22 cellular contexts compared by ENCODE assay signal in genomic region chr22:33248927-33249326, GRCh38.
DNase-seq lines count a peak whose midpoint lies in the region; ATAC-seq, FAIRE-seq and TF ChIP-seq lines count a peak whose summit lies in the region.
"Had no signal": no experiment of that assay in that cellular context is flagged by ENCODE, and none has a peak within 500 bp of the region (broad histone marks: within the 10 kb centered on the region; RNA-seq: fewer than 3 reads in every experiment).

No MANE protein-coding gene starts in this region.

- H3K4me3 Mint-ChIP-seq in MCF 10A (ENCODE audit: unreplicated experiment), result no peak overlapping the region
- H3K4me3 Mint-ChIP-seq: CD14-positive monocyte; CD4-positive, alpha-beta memory T cell; GM23338; H9 had no signal

- no peaks in the 10 kb centered on the region for H3K36me3 Mint-ChIP-seq in MCF 10A (ENCODE audit: insufficient read depth, unreplicated experiment)
- H3K36me3 Mint-ChIP-seq: CD14-positive monocyte; CD4-positive, alpha-beta memory T cell had no signal

- H3K4me1 ChIP-seq in breast epithelium, result no peaks in the 10 kb centered on the region
- H3K4me1 ChIP-seq in GM12878 (ENCODE audit: control insufficient read depth, insufficient read depth, low read length), result peaks cover 18% of the 10 kb centered on the region
- H3K4me1 ChIP-seq in A673 (ENCODE audit: insufficient read depth, low read length, poor library complexity, severe bottlenecking), result no peaks in the 10 kb centered on the region
- H3K4me1 ChIP-seq: BE2C had no signal

- intact Hi-C loops in MCF 10A (cut with micrococcal nuclease), result no loop called here
- intact Hi-C loops in breast epithelium (cut with DNase I; ENCODE audit: low total_unique reads), result no loop called here
- intact Hi-C loops in GM12878 (cut with micrococcal nuclease; ENCODE audit: unreplicated experiment), result no loop called here
- intact Hi-C loops in A673 (cut with micrococcal nuclease; ENCODE audit: unreplicated experiment), result no loop called here

- BruUV-seq in MCF 10A (replicated peaks; lab: Mats Ljungman, UMichigan) (no TSS peak), GM12878 (replicated peaks; lab: Mats Ljungman, UMichigan) (no TSS peak), A673 (replicated peaks; lab: Mats Ljungman, UMichigan) (no TSS peak)

- TF ChIP-seq RAD21 in GM12878 (IDR thresholded peaks at IDR 0.05; ENCODE audit: insufficient read depth, low read depth, low read length) (no peak), neural cell (conservative IDR thresholded peaks at IDR 0.05) (no peak)

- no peak overlapping the region for H3K27ac ChIP-seq in breast epithelium
- peak overlapping the region; percentile 67 for H3K27ac ChIP-seq in GM12878 (ENCODE audit: control insufficient read depth, insufficient read depth)
- no peak overlapping the region for H3K27ac ChIP-seq in neural cell (ENCODE audit: low read length)
- no peak overlapping the region for H3K27ac ChIP-seq in A673 (ENCODE audit: low read depth, low read length, poor library complexity, severe bottlenecking)
- H3K27ac ChIP-seq: 22Rv1 had no signal

- H4K20me1 ChIP-seq in GM12878 (ENCODE audit: control insufficient read depth, insufficient read depth) (no peaks in the 10 kb centered on the region), neural cell (ENCODE audit: insufficient read depth) (no peaks in the 10 kb centered on the region)
- H4K20me1 ChIP-seq: BLaER1 treated with 17β-estradiol and CSF1 and Interleukin-3, amounts not matched to agents 10 nM and 100 nM had no signal

- no peak for TF ChIP-seq POLR2A in breast epithelium (IDR thresholded peaks at IDR 0.05)
- TF ChIP-seq POLR2A in GM12878 (IDR thresholded peaks at IDR 0.05; ENCODE audit: low read depth, low read length), result no peak

- H3K4me1 Mint-ChIP-seq in MCF 10A (ENCODE audit: insufficient read depth, unreplicated experiment), result peaks cover 17% of the 10 kb centered on the region
- H3K4me1 Mint-ChIP-seq: CD14-positive monocyte; CD4-positive, alpha-beta memory T cell; GM23338; H9 had no signal

- RAD21 ChIA-PET in GM12878 (lab: Charles Lee; ENCODE audit: unreplicated experiment), result interaction anchor here (5.7 kb wide), 1 partner anchor 23 kb away, joined by 40 read pairs; no protein-coding TSS in a partner anchor

- no peaks in the 10 kb centered on the region for H3F3A ChIP-seq in neural cell (ENCODE audit: insufficient read depth, low read length, poor library complexity, severe bottlenecking)

- H3K9me3 ChIP-seq in breast epithelium, result peaks cover 0 to 4% of the 10 kb centered on the region in 2 donors
- H3K9me3 ChIP-seq in GM12878 (replicated peaks; ENCODE audit: control insufficient read depth, insufficient read depth, low read length), result peaks cover 9% of the 10 kb centered on the region; the same call in 2 of the 3 replicates
- no peaks in the 10 kb centered on the region for H3K9me3 ChIP-seq in neural cell (ENCODE audit: low read length)
- no peaks in the 10 kb centered on the region for H3K9me3 ChIP-seq in A673 (ENCODE audit: low read depth, low read length, poor library complexity, severe bottlenecking)
- H3K9me3 ChIP-seq: BE2C had no signal

- POLR2A ChIA-PET in MCF 10A (lab: Yijun Ruan, JAX), result no interaction called here
- POLR2A ChIA-PET in GM12878 (lab: Charles Lee), result interaction anchor here (2.0 kb wide), 1 partner anchor 22 kb away, joined by 11 read pairs; no protein-coding TSS in a partner anchor
- POLR2A ChIA-PET in A673 (lab: Charles Lee; ENCODE audit: low non-redundant PET), result no interaction called here

- H3K27me3 ChIP-seq in breast epithelium, result no peaks in the 10 kb centered on the region
- H3K27me3 ChIP-seq in GM12878 (replicated peaks in 1 of 2; ENCODE audit: control insufficient read depth in 2 of 2, insufficient read depth in 2 of 2, low read length in 1 of 2), result no peaks in the 10 kb centered on the region
- H3K27me3 ChIP-seq in neural cell (ENCODE audit: insufficient read depth, low read depth, low read length), result no peaks in the 10 kb centered on the region
- H3K27me3 ChIP-seq in A673 (replicated peaks; ENCODE audit: insufficient read depth, low read depth, low read length, poor library complexity), result peaks cover 4% of the 10 kb centered on the region
- H3K27me3 ChIP-seq: BE2C; BLaER1 treated with 17β-estradiol and CSF1 and Interleukin-3, amounts not matched to agents 10 nM and 100 nM had no signal

- no peaks in the 10 kb centered on the region for H3K9me2 ChIP-seq in neural cell (ENCODE audit: insufficient read depth, low read length)

- H3K79me2 ChIP-seq in GM12878 (ENCODE audit: control insufficient read depth, insufficient read depth, low read length), result no peaks in the 10 kb centered on the region
- no peaks in the 10 kb centered on the region for H3K79me2 ChIP-seq in neural cell (replicated peaks; ENCODE audit: insufficient read depth, low read length)

- TF ChIP-seq EP300 in GM12878 (IDR thresholded peaks at IDR 0.05; ENCODE audit: borderline replicate concordance in 1 of 2, control insufficient read depth in 1 of 2, low read depth in 2 of 2, low read length in 2 of 2) (no peak), neural cell (conservative IDR thresholded peaks at IDR 0.05; ENCODE audit: poor library complexity, severe bottlenecking) (peak; percentile 76)

- H3K9ac ChIP-seq in GM12878 (ENCODE audit: control insufficient read depth, insufficient read depth, low read length) (no peak overlapping the region), neural cell (ENCODE audit: low read length) (no peak overlapping the region)
- H3K9ac ChIP-seq: BLaER1 treated with 17β-estradiol and CSF1 and Interleukin-3, amounts not matched to agents 10 nM and 100 nM had no signal

- H3K4me2 ChIP-seq in GM12878 (ENCODE audit: control insufficient read depth, insufficient read depth) (no peak overlapping the region), neural cell (ENCODE audit: low read length) (no peak overlapping the region)
- H3K4me2 ChIP-seq: GM23338 had no signal

- FAIRE-seq in GM12878 (lab: Jason Lieb, UNC), result no peak
- FAIRE-seq: A204.1 had no signal

- no peaks in the 10 kb centered on the region for H3K9me3 Mint-ChIP-seq in MCF 10A (ENCODE audit: unreplicated experiment)

- no peak for TF ChIP-seq CTCF in MCF 10A (IDR thresholded peaks at IDR 0.05; ENCODE audit: unreplicated experiment)
- no peak for TF ChIP-seq CTCF in breast epithelium (IDR thresholded peaks at IDR 0.05)
- TF ChIP-seq CTCF in GM12878 (IDR thresholded peaks at IDR 0.05 in 2 of 3, conservative IDR thresholded peaks at IDR 0.05 in 1 of 3; ENCODE audit: control insufficient read depth in 2 of 3, extremely low read depth in 1 of 3, insufficient read depth in 1 of 3, low read depth in 3 of 3, low read length in 3 of 3), result no peak
- TF ChIP-seq CTCF in neural cell (IDR thresholded peaks at IDR 0.05; ENCODE audit: poor library complexity, severe bottlenecking), result no peak
- TF ChIP-seq CTCF in A673 (conservative IDR thresholded peaks at IDR 0.05; ENCODE audit: low read depth, low read length), result no peak
- no peak for TF ChIP-seq CTCF in GM10266 (IDR thresholded peaks at IDR 0.05; ENCODE audit: control insufficient read depth, insufficient read depth, low read depth, missing control alignments)

- no peaks in the 10 kb centered on the region for H3K27me3 Mint-ChIP-seq in MCF 10A (ENCODE audit: insufficient read depth, unreplicated experiment)

- H3K4me3 ChIP-seq in breast epithelium, result no peak overlapping the region
- H3K4me3 ChIP-seq in GM12878, result no peak overlapping the region
- no peak overlapping the region for H3K4me3 ChIP-seq in neural cell (ENCODE audit: low read length)
- H3K4me3 ChIP-seq in A673 (ENCODE audit: low read depth, low read length, poor library complexity, severe bottlenecking), result no peak overlapping the region
- H3K4me3 ChIP-seq: BLaER1 treated with 17β-estradiol and CSF1 and Interleukin-3, amounts not matched to agents 10 nM and 100 nM; GM23338 had no signal

- H3K36me3 ChIP-seq in breast epithelium, result no peaks in the 10 kb centered on the region
- no peaks in the 10 kb centered on the region for H3K36me3 ChIP-seq in GM12878 (ENCODE audit: control insufficient read depth in 2 of 2, insufficient read depth in 2 of 2, low read length in 1 of 2)
- H3K36me3 ChIP-seq in neural cell (ENCODE audit: insufficient read depth, low read length), result no peaks in the 10 kb centered on the region
- H3K36me3 ChIP-seq in A673 (ENCODE audit: insufficient read depth, low read length, poor library complexity, severe bottlenecking), result no peaks in the 10 kb centered on the region
- H3K36me3 ChIP-seq: BE2C had no signal

- H3K27ac Mint-ChIP-seq in MCF 10A (ENCODE audit: low read depth, unreplicated experiment), result peak overlapping the region; percentile 88
- H3K27ac Mint-ChIP-seq: CD14-positive monocyte; CD4-positive, alpha-beta memory T cell; GM23338; H9 had no signal

- H2AFZ ChIP-seq in GM12878 (ENCODE audit: control insufficient read depth, low read depth, low read length) (no peak overlapping the region; the same call in 1 of the 2 replicates), neural cell (ENCODE audit: low read depth, low read length) (no peak overlapping the region)
- H2AFZ ChIP-seq: GM23338 had no signal

- in situ Hi-C loops in GM12878 (cut with MboI), result no loop called here

- ATAC-seq in GM12878, result no peak
- ATAC-seq: GM23338, HCT116 had no signal

- 43% methylated on average over 2 of the region's 2 CpGs for WGBS in GM12878 (ENCODE audit: insufficient coverage, insufficient replicate concordance, low lambda C conversion rate, missing lambda C conversion rate)

- DNase-seq in MCF 10A (ENCODE audit: unreplicated experiment) (no peak), breast epithelium (ENCODE audit: low spot score in 2 of 2) (no peak), GM12878 (ENCODE audit: low read depth, low spot score) (no peak), A673 (ENCODE audit: low spot score) (no peak), GM10266 (ENCODE audit: extremely low spot score) (no peak)
- DNase-seq: ACHN; AML-193; BE2C; Calu3; CD4-positive, alpha-beta memory T cell; COR-L47; DMS53; DMS79 treated with DMSO at 0.1 percent for 48 hours; GF-D8; H9 had no signal

- SMC1A ChIA-PET in GM12878 (lab: Charles Lee; ENCODE audit: uncharacterized antibody, unreplicated experiment), result interaction anchor here (6.0 kb wide), 1 partner anchor 24 kb away, joined by 83 read pairs; no protein-coding TSS in a partner anchor

- CTCF ChIA-PET in MCF 10A (lab: Yijun Ruan, JAX) (interaction anchor here (0.7 to 1.2 kb wide), 2 partner anchors 8 to 26 kb away, joined by 3 to 4 read pairs; no protein-coding TSS in a partner anchor), GM12878 (lab: Yijun Ruan, JAX) (interaction anchor here (0.5 to 2.9 kb wide), 4 partner anchors 22 to 37 kb away, joined by 3 to 16 read pairs (median 6); no protein-coding TSS in a partner anchor), A673 (lab: Charles Lee) (no interaction called here)

TF ChIP-seq in GM12878, 131 proteins besides CTCF, POLR2A, EP300 and RAD21:
- TF ChIP-seq SMAD1 (IDR thresholded peaks at IDR 0.05; ENCODE audit: low read depth, partially characterized antibody), result no peak
- no peak for TF ChIP-seq ZNF207 (IDR thresholded peaks at IDR 0.05; ENCODE audit: borderline replicate concordance)
- no peak for TF ChIP-seq BRCA1 (IDR thresholded peaks at IDR 0.05; ENCODE audit: low read depth, low read length)
